ENCODE assay signal across 1 cellular context in genomic region chr5:98415663-98416062, GRCh38.
TF ChIP-seq lines count a peak whose summit lies in the region.

No MANE protein-coding gene starts in this region.

TF ChIP-seq in IMR-90, 13 proteins besides CTCF, POLR2A, EP300 and RAD21:
- no peak for TF ChIP-seq RFX5 (IDR thresholded peaks at IDR 0.05; ENCODE audit: low read depth, low read length)
- TF ChIP-seq MAZ (IDR thresholded peaks at IDR 0.05; ENCODE audit: borderline replicate concordance, low read depth, low read length) = no peak
- no peak for TF ChIP-seq MXI1 (IDR thresholded peaks at IDR 0.05; ENCODE audit: borderline replicate concordance, low read depth, low read length)
- no peak for TF ChIP-seq MAFK (IDR thresholded peaks at IDR 0.05; ENCODE audit: low read depth, low read length)
- TF ChIP-seq NFE2L2 (IDR thresholded peaks at IDR 0.05; ENCODE audit: low read depth, low read length) = no peak
- no peak for TF ChIP-seq RCOR1 (IDR thresholded peaks at IDR 0.05; ENCODE audit: insufficient replicate concordance, low read length)
- TF ChIP-seq SMC3 (IDR thresholded peaks at IDR 0.05; ENCODE audit: low read depth, low read length) = no peak
- no peak for TF ChIP-seq USF2 (IDR thresholded peaks at IDR 0.05; ENCODE audit: low read depth, low read length)
- no peak for TF ChIP-seq BHLHE40 (IDR thresholded peaks at IDR 0.05; ENCODE audit: low read depth, low read length)
- TF ChIP-seq CHD1 (IDR thresholded peaks at IDR 0.05; ENCODE audit: low read depth, low read length) = no peak
TF ChIP-seq in IMR-90: peak in this region for 0.
